20 cellular contexts compared by ENCODE assay signal in the genomic region with DNA sequence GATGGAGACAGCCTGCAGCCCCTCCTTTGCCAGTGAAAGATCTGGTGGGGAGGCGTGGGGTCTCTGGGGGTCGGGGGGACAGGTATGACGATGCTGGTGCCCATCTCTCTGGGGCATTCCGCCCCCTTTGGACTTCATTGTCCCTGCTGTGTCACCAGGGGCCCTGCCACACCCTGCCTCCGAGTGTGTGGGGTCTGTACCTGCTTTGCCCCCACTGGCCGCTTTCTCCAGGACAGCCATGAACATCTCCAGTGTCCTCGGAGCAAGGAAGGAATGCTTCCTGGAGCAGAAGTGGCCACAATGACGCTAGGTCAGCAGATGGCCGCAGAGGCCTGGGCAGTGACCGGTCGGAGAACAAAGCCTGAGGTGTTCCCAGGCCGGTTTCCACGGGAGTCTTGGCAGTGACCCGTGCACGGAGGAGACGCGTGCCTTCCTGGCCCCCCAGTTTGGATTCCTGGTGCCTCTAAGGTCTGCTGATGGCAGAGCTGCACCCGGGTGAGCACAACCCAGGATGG.
"Had no signal": no experiment of that assay in that cellular context is flagged by ENCODE, and none has a peak within 500 bp of the region (broad histone marks: within the 10 kb centered on the region; RNA-seq: fewer than 3 reads in every experiment).

No MANE protein-coding gene starts in this region.

- DNase-seq: central memory CD4-positive, alpha-beta T cell; cortex of kidney; effector memory CD4-positive, alpha-beta T cell; heart left ventricle; hippocampal formation; islet precursor cell; midbrain; psoas muscle; retina; stimulated activated CD4-positive, alpha-beta T cell treated with anti-CD3 and anti-CD28 coated beads, Interleukin-12 subunit alpha, Interleukin-12 subunit beta, amount 100 ng/mL, for 4 hours; stimulated activated naive CD4-positive, alpha-beta T cell; stomach; tibial artery had no signal

- H3K27me3 ChIP-seq: heart left ventricle, right lobe of liver had no signal

- H3K79me2 ChIP-seq: parathyroid adenoma had no signal

- ATAC-seq: esophagus mucosa, heart left ventricle, psoas muscle had no signal

- H3K27ac ChIP-seq: heart left ventricle, parathyroid adenoma, psoas muscle, right lobe of liver, skin epidermis, stomach, suprapubic skin, tibial artery had no signal

- FAIRE-seq: endometrium, frontal cortex had no signal

- H3K4me1 ChIP-seq: heart left ventricle, parathyroid adenoma, psoas muscle, right lobe of liver, stomach, suprapubic skin, tibial artery had no signal

- H2AFZ ChIP-seq: parathyroid adenoma had no signal

- H3K9ac ChIP-seq: parathyroid adenoma had no signal

- H3K36me3 ChIP-seq: heart left ventricle, right lobe of liver, stomach, suprapubic skin, tibial artery had no signal

- H3K9me3 ChIP-seq: heart left ventricle, psoas muscle, right lobe of liver, stomach, suprapubic skin, tibial artery had no signal

- H3K4me3 ChIP-seq: heart left ventricle, psoas muscle, right lobe of liver, skin epidermis, stomach, suprapubic skin, tibial artery had no signal
